ENCODE assay signal across 31 cellular contexts in genomic region chr1:3660704-3661103, GRCh38. TPM values are rescaled to one million over a fixed set of nuclear protein-coding genes. Genes with fewer than 3 reads are reported as not detected.
"Had no signal": no experiment of that assay in that cellular context is flagged by ENCODE, and none has a peak within 500 bp of the region (broad histone marks: within the 10 kb centered on the region; RNA-seq: fewer than 3 reads in every experiment).

No MANE protein-coding gene starts in this region.

- H3K9me3 ChIP-seq: colonic mucosa, esophagus muscularis mucosa, transverse colon, uterus had no signal

- H3K79me2 ChIP-seq: hepatocyte, parathyroid adenoma had no signal

- H3K4me2 ChIP-seq: hepatocyte had no signal

- H3K4me3 Mint-ChIP-seq: activated CD4-positive, alpha-beta memory T cell treated with anti-CD3 and anti-CD28 coated beads for 36 hours; activated CD8-positive, alpha-beta memory T cell treated with anti-CD3 and anti-CD28 coated beads, Interleukin-2, amount 10 ng/mL, durations not matched to agents 7 days and 5 days; activated T-helper 1 cell treated with anti-CD3 and anti-CD28 coated beads, Interleukin-12 subunit alpha, Interleukin-12 subunit beta, Interleukin-2, Interleukin-4 antibody, amounts not matched to agents 30 ng/mL and 10 ng/mL and 1 ng/mL, durations not matched to agents 14 hours and 24 hours and 36 hours; immature natural killer cell; naive B cell; T-helper 2 cell treated with Interferon-gamma antibody and Interleukin-4, amounts not matched to agents 5 μg/mL and 100 μg/mL, for 36 hours had no signal

- H3K27me3 ChIP-seq: uterus had no signal

- ATAC-seq: activated CD8-positive, alpha-beta memory T cell treated with anti-CD3 and anti-CD28 coated beads, Interleukin-2, amount 10 ng/mL, durations not matched to agents 7 days and 5 days; left lobe of liver; right cardiac atrium had no signal

- H3K4me3 ChIP-seq: colonic mucosa, dorsolateral prefrontal cortex, esophagus muscularis mucosa, hepatocyte, lung, transverse colon, uterus had no signal

- FAIRE-seq: bronchial epithelial cell, frontal cortex, TTC549 had no signal

- H3K36me3 ChIP-seq: colonic mucosa, esophagus muscularis mucosa, transverse colon, uterus had no signal

- H3K27ac ChIP-seq: colonic mucosa, dorsolateral prefrontal cortex, esophagus muscularis mucosa, hepatocyte, parathyroid adenoma, transverse colon, uterus, WERI-Rb-1 had no signal

- H3K9ac ChIP-seq: parathyroid adenoma had no signal

- DNase-seq: activated CD4-positive, alpha-beta memory T cell treated with anti-CD3 and anti-CD28 coated beads for 36 hours; activated CD8-positive, alpha-beta memory T cell treated with anti-CD3 and anti-CD28 coated beads, Interleukin-2, amount 10 ng/mL, durations not matched to agents 7 days and 5 days; activated gamma-delta T cell treated with Interleukin-2 at 50 U/mL for 16 hours; activated T-cell treated with anti-CD3 and anti-CD28 coated beads for 4 hours; amniotic stem cell; colonic mucosa; dorsolateral prefrontal cortex; glutamatergic neuron; immature natural killer cell; naive B cell; nucleus accumbens; right cardiac atrium; stimulated activated CD4-positive, alpha-beta T cell treated with anti-CD3 and anti-CD28 coated beads, Interleukin-12 subunit alpha, Interleukin-12 subunit beta, amount 100 ng/mL, for 4 hours; stimulated activated CD4-positive, alpha-beta T cell treated with anti-CD3 and anti-CD28 coated beads, Interleukin-4, amount 100 ng/mL, for 4 hours; transverse colon; uterus; WERI-Rb-1 had no signal

- H3K36me3 Mint-ChIP-seq: activated CD4-positive, alpha-beta memory T cell treated with anti-CD3 and anti-CD28 coated beads for 36 hours; activated CD8-positive, alpha-beta memory T cell treated with anti-CD3 and anti-CD28 coated beads, Interleukin-2, amount 10 ng/mL, durations not matched to agents 7 days and 5 days; activated naive CD4-positive, alpha-beta T cell treated with anti-CD3 and anti-CD28 coated beads, Interleukin-2, amount 50 U/mL, for 72 hours; immature natural killer cell; naive B cell had no signal

- H3K4me1 Mint-ChIP-seq: immature natural killer cell had no signal

- H2AFZ ChIP-seq: hepatocyte, parathyroid adenoma had no signal

- H3K9me3 Mint-ChIP-seq: activated CD4-positive, alpha-beta memory T cell treated with anti-CD3 and anti-CD28 coated beads for 36 hours; activated naive CD4-positive, alpha-beta T cell treated with anti-CD3 and anti-CD28 coated beads, Interleukin-2, amount 50 U/mL, for 72 hours; activated T-helper 1 cell treated with anti-CD3 and anti-CD28 coated beads, Interleukin-12 subunit alpha, Interleukin-12 subunit beta, Interleukin-2, Interleukin-4 antibody, amounts not matched to agents 30 ng/mL and 10 ng/mL and 1 ng/mL, durations not matched to agents 14 hours and 24 hours and 36 hours; immature natural killer cell; naive B cell; T-helper 2 cell treated with Interferon-gamma antibody and Interleukin-4, amounts not matched to agents 5 μg/mL and 100 μg/mL, for 36 hours had no signal

- H3K27ac Mint-ChIP-seq: activated CD4-positive, alpha-beta memory T cell treated with anti-CD3 and anti-CD28 coated beads for 36 hours; activated CD8-positive, alpha-beta memory T cell treated with anti-CD3 and anti-CD28 coated beads, Interleukin-2, amount 10 ng/mL, durations not matched to agents 7 days and 5 days; activated naive CD4-positive, alpha-beta T cell treated with anti-CD3 and anti-CD28 coated beads, Interleukin-2, amount 50 U/mL, for 72 hours; activated T-helper 1 cell treated with anti-CD3 and anti-CD28 coated beads, Interleukin-12 subunit alpha, Interleukin-12 subunit beta, Interleukin-2, Interleukin-4 antibody, amounts not matched to agents 30 ng/mL and 10 ng/mL and 1 ng/mL, durations not matched to agents 14 hours and 24 hours and 36 hours; immature natural killer cell; naive B cell; T-helper 2 cell treated with Interferon-gamma antibody and Interleukin-4, amounts not matched to agents 5 μg/mL and 100 μg/mL, for 36 hours had no signal

- H3K4me1 ChIP-seq: colonic mucosa, esophagus muscularis mucosa, parathyroid adenoma, transverse colon, uterus had no signal

RNA-seq across cellular contexts. Expression of gene TP73, which starts 8.4 kb away (rescaled TPM):
- total RNA-seq: esophagus muscularis mucosa, mesenteric fat pad, skeletal muscle tissue had no signal
- polyA plus RNA-seq: immature natural killer cell, neural cell had no signal
